Comparison of ENCODE assay signal across 1 cellular context in the genomic region with DNA sequence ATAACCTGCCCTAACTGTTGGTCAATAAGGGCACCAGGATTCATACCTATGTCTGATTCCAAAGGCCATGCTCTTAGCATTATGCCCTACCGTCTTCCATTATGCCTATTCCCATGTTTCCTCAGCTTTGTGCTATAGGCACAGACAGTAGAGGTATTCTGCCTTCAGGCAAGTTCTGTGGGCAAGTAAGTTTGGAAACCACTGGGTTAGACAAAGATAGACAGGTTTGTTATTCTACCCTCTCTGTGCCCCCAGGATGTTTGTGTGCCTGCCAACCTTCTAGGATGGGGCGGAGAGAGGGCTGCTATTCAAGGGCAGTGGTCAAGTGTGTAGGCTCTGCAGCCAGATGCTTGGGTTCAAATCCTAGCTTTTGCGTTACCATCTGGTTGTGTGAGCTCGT.
TF ChIP-seq lines count a peak whose summit lies in the region.

No MANE protein-coding gene starts in this region.

TF ChIP-seq in GM23338, 12 proteins besides CTCF, POLR2A, EP300 and RAD21:
- TF ChIP-seq STAT1 (IDR thresholded peaks at IDR 0.05; ENCODE audit: unreplicated experiment), result no peak
- TF ChIP-seq, protein P1, sequence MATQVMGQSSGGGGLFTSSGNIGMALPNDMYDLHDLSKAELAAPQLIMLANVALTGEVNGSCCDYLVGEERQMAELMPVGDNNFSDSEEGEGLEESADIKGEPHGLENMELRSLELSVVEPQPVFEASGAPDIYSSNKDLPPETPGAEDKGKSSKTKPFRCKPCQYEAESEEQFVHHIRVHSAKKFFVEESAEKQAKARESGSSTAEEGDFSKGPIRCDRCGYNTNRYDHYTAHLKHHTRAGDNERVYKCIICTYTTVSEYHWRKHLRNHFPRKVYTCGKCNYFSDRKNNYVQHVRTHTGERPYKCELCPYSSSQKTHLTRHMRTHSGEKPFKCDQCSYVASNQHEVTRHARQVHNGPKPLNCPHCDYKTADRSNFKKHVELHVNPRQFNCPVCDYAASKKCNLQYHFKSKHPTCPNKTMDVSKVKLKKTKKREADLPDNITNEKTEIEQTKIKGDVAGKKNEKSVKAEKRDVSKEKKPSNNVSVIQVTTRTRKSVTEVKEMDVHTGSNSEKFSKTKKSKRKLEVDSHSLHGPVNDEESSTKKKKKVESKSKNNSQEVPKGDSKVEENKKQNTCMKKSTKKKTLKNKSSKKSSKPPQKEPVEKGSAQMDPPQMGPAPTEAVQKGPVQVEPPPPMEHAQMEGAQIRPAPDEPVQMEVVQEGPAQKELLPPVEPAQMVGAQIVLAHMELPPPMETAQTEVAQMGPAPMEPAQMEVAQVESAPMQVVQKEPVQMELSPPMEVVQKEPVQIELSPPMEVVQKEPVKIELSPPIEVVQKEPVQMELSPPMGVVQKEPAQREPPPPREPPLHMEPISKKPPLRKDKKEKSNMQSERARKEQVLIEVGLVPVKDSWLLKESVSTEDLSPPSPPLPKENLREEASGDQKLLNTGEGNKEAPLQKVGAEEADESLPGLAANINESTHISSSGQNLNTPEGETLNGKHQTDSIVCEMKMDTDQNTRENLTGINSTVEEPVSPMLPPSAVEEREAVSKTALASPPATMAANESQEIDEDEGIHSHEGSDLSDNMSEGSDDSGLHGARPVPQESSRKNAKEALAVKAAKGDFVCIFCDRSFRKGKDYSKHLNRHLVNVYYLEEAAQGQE (IDR thresholded peaks at IDR 0.05; ENCODE audit: unreplicated experiment), result no peak
- no peak for TF ChIP-seq JUNB (IDR thresholded peaks at IDR 0.05; ENCODE audit: unreplicated experiment)
- TF ChIP-seq, protein P2, sequence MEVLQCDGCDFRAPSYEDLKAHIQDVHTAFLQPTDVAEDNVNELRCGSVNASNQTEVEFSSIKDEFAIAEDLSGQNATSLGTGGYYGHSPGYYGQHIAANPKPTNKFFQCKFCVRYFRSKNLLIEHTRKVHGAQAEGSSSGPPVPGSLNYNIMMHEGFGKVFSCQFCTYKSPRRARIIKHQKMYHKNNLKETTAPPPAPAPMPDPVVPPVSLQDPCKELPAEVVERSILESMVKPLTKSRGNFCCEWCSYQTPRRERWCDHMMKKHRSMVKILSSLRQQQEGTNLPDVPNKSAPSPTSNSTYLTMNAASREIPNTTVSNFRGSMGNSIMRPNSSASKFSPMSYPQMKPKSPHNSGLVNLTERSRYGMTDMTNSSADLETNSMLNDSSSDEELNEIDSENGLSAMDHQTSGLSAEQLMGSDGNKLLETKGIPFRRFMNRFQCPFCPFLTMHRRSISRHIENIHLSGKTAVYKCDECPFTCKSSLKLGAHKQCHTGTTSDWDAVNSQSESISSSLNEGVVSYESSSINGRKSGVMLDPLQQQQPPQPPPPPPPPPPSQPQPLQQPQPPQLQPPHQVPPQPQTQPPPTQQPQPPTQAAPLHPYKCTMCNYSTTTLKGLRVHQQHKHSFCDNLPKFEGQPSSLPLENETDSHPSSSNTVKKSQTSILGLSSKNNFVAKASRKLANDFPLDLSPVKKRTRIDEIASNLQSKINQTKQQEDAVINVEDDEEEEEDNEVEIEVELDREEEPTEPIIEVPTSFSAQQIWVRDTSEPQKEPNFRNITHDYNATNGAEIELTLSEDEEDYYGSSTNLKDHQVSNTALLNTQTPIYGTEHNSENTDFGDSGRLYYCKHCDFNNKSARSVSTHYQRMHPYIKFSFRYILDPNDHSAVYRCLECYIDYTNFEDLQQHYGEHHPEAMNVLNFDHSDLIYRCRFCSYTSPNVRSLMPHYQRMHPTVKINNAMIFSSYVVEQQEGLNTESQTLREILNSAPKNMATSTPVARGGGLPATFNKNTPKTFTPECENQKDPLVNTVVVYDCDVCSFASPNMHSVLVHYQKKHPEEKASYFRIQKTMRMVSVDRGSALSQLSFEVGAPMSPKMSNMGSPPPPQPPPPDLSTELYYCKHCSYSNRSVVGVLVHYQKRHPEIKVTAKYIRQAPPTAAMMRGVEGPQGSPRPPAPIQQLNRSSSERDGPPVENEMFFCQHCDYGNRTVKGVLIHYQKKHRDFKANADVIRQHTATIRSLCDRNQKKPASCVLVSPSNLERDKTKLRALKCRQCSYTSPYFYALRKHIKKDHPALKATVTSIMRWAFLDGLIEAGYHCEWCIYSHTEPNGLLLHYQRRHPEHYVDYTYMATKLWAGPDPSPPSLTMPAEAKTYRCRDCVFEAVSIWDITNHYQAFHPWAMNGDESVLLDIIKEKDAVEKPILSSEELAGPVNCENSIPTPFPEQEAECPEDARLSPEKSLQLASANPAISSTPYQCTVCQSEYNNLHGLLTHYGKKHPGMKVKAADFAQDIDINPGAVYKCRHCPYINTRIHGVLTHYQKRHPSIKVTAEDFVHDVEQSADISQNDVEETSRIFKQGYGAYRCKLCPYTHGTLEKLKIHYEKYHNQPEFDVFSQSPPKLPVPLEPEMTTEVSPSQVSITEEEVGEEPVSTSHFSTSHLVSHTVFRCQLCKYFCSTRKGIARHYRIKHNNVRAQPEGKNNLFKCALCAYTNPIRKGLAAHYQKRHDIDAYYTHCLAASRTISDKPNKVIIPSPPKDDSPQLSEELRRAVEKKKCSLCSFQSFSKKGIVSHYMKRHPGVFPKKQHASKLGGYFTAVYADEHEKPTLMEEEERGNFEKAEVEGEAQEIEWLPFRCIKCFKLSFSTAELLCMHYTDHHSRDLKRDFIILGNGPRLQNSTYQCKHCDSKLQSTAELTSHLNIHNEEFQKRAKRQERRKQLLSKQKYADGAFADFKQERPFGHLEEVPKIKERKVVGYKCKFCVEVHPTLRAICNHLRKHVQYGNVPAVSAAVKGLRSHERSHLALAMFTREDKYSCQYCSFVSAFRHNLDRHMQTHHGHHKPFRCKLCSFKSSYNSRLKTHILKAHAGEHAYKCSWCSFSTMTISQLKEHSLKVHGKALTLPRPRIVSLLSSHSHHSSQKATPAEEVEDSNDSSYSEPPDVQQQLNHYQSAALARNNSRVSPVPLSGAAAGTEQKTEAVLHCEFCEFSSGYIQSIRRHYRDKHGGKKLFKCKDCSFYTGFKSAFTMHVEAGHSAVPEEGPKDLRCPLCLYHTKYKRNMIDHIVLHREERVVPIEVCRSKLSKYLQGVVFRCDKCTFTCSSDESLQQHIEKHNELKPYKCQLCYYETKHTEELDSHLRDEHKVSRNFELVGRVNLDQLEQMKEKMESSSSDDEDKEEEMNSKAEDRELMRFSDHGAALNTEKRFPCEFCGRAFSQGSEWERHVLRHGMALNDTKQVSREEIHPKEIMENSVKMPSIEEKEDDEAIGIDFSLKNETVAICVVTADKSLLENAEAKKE (CRISPR knock-in tag; IDR thresholded peaks at IDR 0.05), result no peak
- no peak for TF ChIP-seq CREB1 (CRISPR knock-in tag; IDR thresholded peaks at IDR 0.05; ENCODE audit: low read depth)
- no peak for TF ChIP-seq ZNF114 (CRISPR knock-in tag; IDR thresholded peaks at IDR 0.05)
- TF ChIP-seq ZNF331 (CRISPR knock-in tag; IDR thresholded peaks at IDR 0.05; ENCODE audit: low read depth), result no peak
- TF ChIP-seq, protein P3, sequence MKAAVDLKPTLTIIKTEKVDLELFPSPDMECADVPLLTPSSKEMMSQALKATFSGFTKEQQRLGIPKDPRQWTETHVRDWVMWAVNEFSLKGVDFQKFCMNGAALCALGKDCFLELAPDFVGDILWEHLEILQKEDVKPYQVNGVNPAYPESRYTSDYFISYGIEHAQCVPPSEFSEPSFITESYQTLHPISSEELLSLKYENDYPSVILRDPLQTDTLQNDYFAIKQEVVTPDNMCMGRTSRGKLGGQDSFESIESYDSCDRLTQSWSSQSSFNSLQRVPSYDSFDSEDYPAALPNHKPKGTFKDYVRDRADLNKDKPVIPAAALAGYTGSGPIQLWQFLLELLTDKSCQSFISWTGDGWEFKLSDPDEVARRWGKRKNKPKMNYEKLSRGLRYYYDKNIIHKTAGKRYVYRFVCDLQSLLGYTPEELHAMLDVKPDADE (IDR thresholded peaks at IDR 0.05), result no peak
- TF ChIP-seq POLR2AphosphoS5 (IDR thresholded peaks at IDR 0.05; ENCODE audit: low read depth), result no peak
- TF ChIP-seq EZH2phosphoT487 (IDR thresholded peaks at IDR 0.05; ENCODE audit: unreplicated experiment), result no peak
- TF ChIP-seq NANOG (IDR thresholded peaks at IDR 0.05; ENCODE audit: borderline replicate concordance), result no peak
- TF ChIP-seq EZH2 (IDR thresholded peaks at IDR 0.05; ENCODE audit: low read depth, unreplicated experiment), result no peak
TF ChIP-seq in GM23338: peak in this region for 0.
